ENCODE assay signal across 28 cellular contexts in genomic region chr2:241478166-241478565, GRCh38.
"Had no signal": no experiment of that assay in that cellular context is flagged by ENCODE, and none has a peak within 500 bp of the region (broad histone marks: within the 10 kb centered on the region; RNA-seq: fewer than 3 reads in every experiment).

No MANE protein-coding gene starts in this region.

- DNase-seq: colonic mucosa; cortex of kidney; dermis blood vessel endothelial cell; dorsolateral prefrontal cortex; effector CD4-positive, alpha-beta T cell; effector CD8-positive, alpha-beta T cell; effector memory CD4-positive, alpha-beta T cell; effector memory CD8-positive, alpha-beta T cell; endodermal cell; erythroblast; esophagus squamous epithelium; foreskin fibroblast; foreskin keratinocyte; foreskin melanocyte; gastrocnemius medialis; glutamatergic neuron; head of caudate nucleus had no signal

- FAIRE-seq: colon, endometrium, endothelial cell of umbilical vein, frontal cortex had no signal

- H3K27me3 ChIP-seq: colonic mucosa, dorsolateral prefrontal cortex, esophagus muscularis mucosa, esophagus squamous epithelium, gastrocnemius medialis, gastroesophageal sphincter, heart left ventricle had no signal

- H3K9me3 Mint-ChIP-seq: dendritic cell treated with granulocyte-macrophage colony-stimulating factor and Interleukin-4, amounts not matched to agents 40 ng/mL and 50 ng/mL, for 4 days; effector memory CD8-positive, alpha-beta T cell; endodermal cell had no signal

- H3K27ac Mint-ChIP-seq: dendritic cell treated with granulocyte-macrophage colony-stimulating factor and Interleukin-4, amounts not matched to agents 40 ng/mL and 50 ng/mL, for 4 days; effector memory CD8-positive, alpha-beta T cell; endodermal cell had no signal

- H3K27ac ChIP-seq: colonic mucosa, coronary artery, epithelial cell of prostate, esophagus muscularis mucosa, esophagus squamous epithelium, foreskin keratinocyte, gastrocnemius medialis, gastroesophageal sphincter, heart left ventricle had no signal

- ATAC-seq: effector memory CD8-positive, alpha-beta T cell; esophagus mucosa; foreskin keratinocyte; gastrocnemius medialis; gastroesophageal sphincter; heart left ventricle had no signal

- H3K9me3 ChIP-seq: colonic mucosa, esophagus muscularis mucosa, esophagus squamous epithelium, gastrocnemius medialis, gastroesophageal sphincter, heart left ventricle had no signal

- H3K4me3 ChIP-seq: colonic mucosa, coronary artery, dorsolateral prefrontal cortex, esophagus muscularis mucosa, esophagus squamous epithelium, gastrocnemius medialis, gastroesophageal sphincter, heart left ventricle had no signal

- H3K4me3 Mint-ChIP-seq: dendritic cell treated with granulocyte-macrophage colony-stimulating factor and Interleukin-4, amounts not matched to agents 40 ng/mL and 50 ng/mL, for 4 days; effector memory CD8-positive, alpha-beta T cell; endodermal cell had no signal

- H3K4me1 ChIP-seq: colonic mucosa, esophagus muscularis mucosa, esophagus squamous epithelium, foreskin keratinocyte, gastrocnemius medialis, gastroesophageal sphincter, heart left ventricle had no signal
